ENCODE assay signal across 17 cellular contexts in the genomic region with DNA sequence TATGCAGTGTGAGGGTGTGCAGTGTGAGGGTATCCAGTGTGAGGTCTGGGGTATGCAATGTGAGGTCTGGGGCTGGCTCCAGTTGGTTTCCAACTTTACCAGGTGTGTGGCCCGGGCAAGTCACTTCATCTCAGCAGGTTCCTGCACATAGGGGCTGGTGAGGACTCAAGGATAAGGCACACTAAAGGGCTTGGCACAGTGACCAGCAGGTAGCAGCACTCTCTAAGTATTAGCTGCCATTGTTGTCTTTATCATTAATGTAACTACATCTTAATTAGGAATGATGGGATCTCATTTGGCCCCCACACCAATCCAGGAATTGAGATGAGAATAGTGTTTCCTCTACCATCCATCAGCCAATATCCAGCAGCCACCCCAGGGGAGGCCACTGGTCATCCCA.
DNase-seq lines count a peak whose midpoint lies in the region; ATAC-seq and TF ChIP-seq lines count a peak whose summit lies in the region.
"Had no signal": no experiment of that assay in that cellular context is flagged by ENCODE, and none has a peak within 500 bp of the region (broad histone marks: within the 10 kb centered on the region; RNA-seq: fewer than 3 reads in every experiment).

No MANE protein-coding gene starts in this region.

- H3K27ac ChIP-seq in endodermal cell (ENCODE audit: low read depth, low read length) (no peak overlapping the region), substantia nigra (ENCODE audit: low read depth, low read length, poor library complexity, severe bottlenecking) (no peak overlapping the region)
- H3K27ac ChIP-seq: 22Rv1, HL-60 had no signal

- no peaks in the 10 kb centered on the region for H3K27me3 Mint-ChIP-seq in endodermal cell (ENCODE audit: insufficient read depth)

- H3K4me3 Mint-ChIP-seq in endodermal cell = no peak overlapping the region
- H3K4me3 Mint-ChIP-seq: CD14-positive monocyte; CD8-positive, alpha-beta T cell; GM23338 had no signal

- H3K27ac Mint-ChIP-seq in endodermal cell = no peak overlapping the region
- H3K27ac Mint-ChIP-seq: CD14-positive monocyte; CD8-positive, alpha-beta T cell; GM23338 had no signal

- no peaks in the 10 kb centered on the region for H3K27me3 ChIP-seq in endodermal cell (ENCODE audit: control insufficient read depth, insufficient read depth, low read length, poor library complexity, severe bottlenecking)
- H3K27me3 ChIP-seq in H7 (ENCODE audit: control insufficient read depth, insufficient read depth, low read length) = no peaks in the 10 kb centered on the region

- 87% methylated on average over 1 of the region's 1 CpG; no CpG with 5 or more reads in 1 of the 2 experiments for WGBS in endodermal cell (ENCODE audit: insufficient coverage in 1 of 2, insufficient read length in 1 of 2), 2 experiments

- no peaks in the 10 kb centered on the region for H3K4me1 ChIP-seq in endodermal cell (ENCODE audit: control insufficient read depth, insufficient read depth, low read length)

- no peaks in the 10 kb centered on the region for H3K9me3 ChIP-seq in endodermal cell (ENCODE audit: control insufficient read depth, low read length)

- no peaks in the 10 kb centered on the region for H3K36me3 Mint-ChIP-seq in endodermal cell (ENCODE audit: low read depth)
- H3K36me3 Mint-ChIP-seq: CD14-positive monocyte; CD8-positive, alpha-beta T cell had no signal

- H3K9me3 Mint-ChIP-seq in endodermal cell = no peaks in the 10 kb centered on the region
- H3K9me3 Mint-ChIP-seq: CD8-positive, alpha-beta T cell had no signal

- no peak for TF ChIP-seq CTCF in endodermal cell (conservative IDR thresholded peaks at IDR 0.05)

- ATAC-seq in left lobe of liver = peak; percentile 42
- ATAC-seq: CD8-positive, alpha-beta T cell; GM23338 had no signal

- H3K9ac ChIP-seq in endodermal cell (ENCODE audit: extremely low read depth, low read length, poor library complexity, severe bottlenecking) = no peak overlapping the region

- H3K36me3 ChIP-seq in endodermal cell (ENCODE audit: control insufficient read depth, insufficient read depth, low read length) = no peaks in the 10 kb centered on the region
- H3K36me3 ChIP-seq in H7 (replicated peaks; ENCODE audit: control insufficient read depth, insufficient read depth, low read length) = no peaks in the 10 kb centered on the region

- H3K4me3 ChIP-seq in endodermal cell (ENCODE audit: low read length) (no peak overlapping the region), H7 (ENCODE audit: insufficient read depth, low read depth, low read length) (no peak overlapping the region)
- H3K4me3 ChIP-seq: GM23338 had no signal

- peak; percentile 10 for DNase-seq in NCI-H146 (lab: John Stamatoyannopoulos, UW)
- no peak for DNase-seq in NCI-H146 treated with DMSO at 0.1 percent for 48 hours (lab: John Stamatoyannopoulos, UW; ENCODE audit: unreplicated experiment)
- DNase-seq in endodermal cell = peak; percentile 12
- DNase-seq in left lobe of liver (ENCODE audit: low spot score) = no peak
- DNase-seq in substantia nigra (lab: John Stamatoyannopoulos, UW) = no peak
- no peak for DNase-seq in H7
- DNase-seq in NCI-H2171 treated with DMSO at 0.1 percent for 48 hours (lab: John Stamatoyannopoulos, UW) = no peak
- no peak for DNase-seq in NAMALWA (ENCODE audit: low spot score)
- DNase-seq: CD8-positive, alpha-beta T cell; COR-L47; DND-41; GDM1; HCEC 1CT had no signal

- no peaks in the 10 kb centered on the region for H3K4me1 Mint-ChIP-seq in endodermal cell
- H3K4me1 Mint-ChIP-seq: CD14-positive monocyte had no signal

Comparison
In these comparisons a context has a peak if more than half of its experiments do, and no peak if none do; other contexts are left out.
1. DNase-seq: peak in NCI-H146 (single experiment) and endodermal cell (single experiment); none in NCI-H146 treated with DMSO at 0.1 percent for 48 hours (single experiment), left lobe of liver (single experiment), substantia nigra (0 of 49), H7 (single experiment), NCI-H2171 treated with DMSO at 0.1 percent for 48 hours (single experiment) and NAMALWA (single experiment).